ENCODE assay signal across 8 cellular contexts in the genomic region with DNA sequence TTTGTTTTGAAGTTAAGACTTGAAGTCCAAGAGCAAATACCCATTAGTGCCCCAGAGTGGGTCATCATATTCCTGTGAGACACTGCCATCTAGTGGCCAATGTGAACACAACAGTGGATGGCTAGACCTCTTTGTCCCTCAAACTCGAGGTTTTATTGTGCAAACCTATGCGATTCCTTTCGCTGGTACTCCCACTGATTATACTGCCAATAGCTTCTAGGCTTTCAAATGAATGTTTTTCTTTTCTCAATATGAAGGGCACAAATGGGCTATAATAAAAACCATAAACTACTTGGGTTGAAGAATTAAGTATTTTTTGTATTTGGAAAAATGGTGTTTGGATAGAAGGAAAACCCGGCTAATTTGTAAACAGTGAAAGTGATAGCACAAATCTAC.
DNase-seq lines count a peak whose midpoint lies in the region; ATAC-seq and TF ChIP-seq lines count a peak whose summit lies in the region.

No MANE protein-coding gene starts in this region.

- no peaks in the 10 kb centered on the region for H3K9me3 Mint-ChIP-seq in T-cell

- H3K4me3 ChIP-seq in GM12864 (ENCODE audit: low read depth, low read length) (no peak overlapping the region), right atrium auricular region (no peak overlapping the region), gastrocnemius medialis (no peak overlapping the region)

- no peak overlapping the region for H3K4me3 Mint-ChIP-seq in T-cell

- no peaks in the 10 kb centered on the region for H3K4me1 ChIP-seq in right atrium auricular region
- H3K4me1 ChIP-seq in gastrocnemius medialis = no peaks in the 10 kb centered on the region

- no peak overlapping the region for H3K27ac ChIP-seq in right atrium auricular region
- no peak overlapping the region for H3K27ac ChIP-seq in gastrocnemius medialis

- H3K36me3 Mint-ChIP-seq in T-cell = no peaks in the 10 kb centered on the region

- CTCF ChIA-PET in T-cell (lab: Charles Lee) = interaction anchor here (0.5 to 2.4 kb wide), 16 partner anchors 9 to 1748 kb away, joined by 3 to 18 read pairs (median 4); no protein-coding TSS in a partner anchor

- H3K4me1 Mint-ChIP-seq in T-cell = peaks cover 0 to 4% (median 3%) of the 10 kb centered on the region in 3 donors

- no peaks in the 10 kb centered on the region for H3K36me3 ChIP-seq in right atrium auricular region
- H3K36me3 ChIP-seq in gastrocnemius medialis = no peaks in the 10 kb centered on the region

- no peak overlapping the region for H3K27ac Mint-ChIP-seq in T-cell

- peak; percentile 69 for DNase-seq in GM12864 (ENCODE audit: low read depth)
- DNase-seq in NCI-H1417 (lab: John Stamatoyannopoulos, UW) = peak; percentile 74 to 94 (median 75)
- DNase-seq in T-cell = peak in 33 of 34 experiments; percentile 14 to 65 (median 43)
- peak; percentile 83 for DNase-seq in amniotic epithelial cell (ENCODE audit: low read depth)
- peak; percentile 72 for DNase-seq in right atrium auricular region (ENCODE audit: low spot score)
- peak; percentile 29 to 32 for DNase-seq in gastrocnemius medialis

- intact Hi-C loops in gastrocnemius medialis (cut with DNase I; ENCODE audit: low total_unique reads) = loop anchor here (10.0 kb wide), 1 partner anchor 825 kb away; no protein-coding TSS in a partner anchor

- ATAC-seq in HG02588 (IDR thresholded peaks at IDR 0.05; ENCODE audit: unreplicated experiment) = peak; percentile 80
- ATAC-seq in T-cell (replicated peaks in 1 of 4) = peak; percentile 65 to 80 (median 73)
- ATAC-seq in gastrocnemius medialis = peak; percentile 65 to 75
- no peak for ATAC-seq in GM18498 (IDR thresholded peaks at IDR 0.05; ENCODE audit: unreplicated experiment)

- in situ Hi-C loops in gastrocnemius medialis (cut with MboI; ENCODE audit: low sequenced_read_pairs in 4 of 4) = loop anchor here in 1 of 4 donors (10.0 to 25.0 kb wide), 2 partner anchors 825 to 1748 kb away; no protein-coding TSS in a partner anchor

- H3K9me3 ChIP-seq in right atrium auricular region (no peaks in the 10 kb centered on the region), gastrocnemius medialis (no peaks in the 10 kb centered on the region)

- no peak for TF ChIP-seq POLR2A in gastrocnemius medialis (IDR thresholded peaks at IDR 0.05)

- POLR2A ChIA-PET in T-cell (lab: Charles Lee) = interaction anchor here in 1 of 2 donors (0.6 kb wide), 1 partner anchor 60 kb away, joined by 4 read pairs; no protein-coding TSS in a partner anchor

- peak; percentile 82 for TF ChIP-seq CTCF in GM12864 (IDR thresholded peaks at IDR 0.05; ENCODE audit: low read depth, low read length, missing control alignments)
- peak; percentile 75 to 93 for TF ChIP-seq CTCF in right atrium auricular region (IDR thresholded peaks at IDR 0.05)
- peak; percentile 51 to 93 (median 79) for TF ChIP-seq CTCF in gastrocnemius medialis (IDR thresholded peaks at IDR 0.05 in 4 of 5, conservative IDR thresholded peaks at IDR 0.05 in 1 of 5)

- peaks cover 0 to 4% of the 10 kb centered on the region in 2 donors for H3K27me3 ChIP-seq in right atrium auricular region
- no peaks in the 10 kb centered on the region for H3K27me3 ChIP-seq in gastrocnemius medialis

- H3K27me3 Mint-ChIP-seq in T-cell = peaks cover 0 to 14% of the 10 kb centered on the region in 2 donors

Comparison
In these comparisons a context has a peak if more than half of its experiments do, and no peak if none do; other contexts are left out.
1. DNase-seq: peak in every context shown above with its lines; median percentile 83 in amniotic epithelial cell; 75 in NCI-H1417; 72 in right atrium auricular region; 69 in GM12864; 43 in T-cell; 30 in gastrocnemius medialis.